Comparison of ENCODE assay signal across 9 cellular contexts in genomic region chr9:7536310-7536939, GRCh38.
DNase-seq lines count a peak whose midpoint lies in the region; ATAC-seq, FAIRE-seq and TF ChIP-seq lines count a peak whose summit lies in the region.
"Had no signal": no experiment of that assay in that cellular context is flagged by ENCODE, and none has a peak within 500 bp of the region (broad histone marks: within the 10 kb centered on the region; RNA-seq: fewer than 3 reads in every experiment).

No MANE protein-coding gene starts in this region.

- H3K4me2 ChIP-seq in PC-9, result no peak overlapping the region
- H3K4me2 ChIP-seq in HepG2 (ENCODE audit: low read depth, low read length), result no peak overlapping the region

- POLR2A ChIA-PET in PC-9 (lab: Charles Lee; ENCODE audit: unreplicated experiment), result no interaction called here
- POLR2A ChIA-PET in HepG2 (lab: Yijun Ruan, JAX), result no interaction called here

- H3K27me3 ChIP-seq in PC-9 (ENCODE audit: insufficient read depth, low read depth) (no peaks in the 10 kb centered on the region; the same call in 1 of the 2 replicates), HepG2 (ENCODE audit: control insufficient read depth in 1 of 2, insufficient read depth in 2 of 2, low read length in 2 of 2) (no peaks in the 10 kb centered on the region), thyroid gland (no peaks in the 10 kb centered on the region)

- H3K9me3 Mint-ChIP-seq in chondrocyte (ENCODE audit: low read depth), result no peaks in the 10 kb centered on the region
- H3K9me3 Mint-ChIP-seq: CD8-positive, alpha-beta T cell had no signal

- in situ Hi-C loops in HepG2 (cut with HindIII; ENCODE audit: extremely low pct_ligation_motif_present, low pct_unique_long_range_greater_than_20kb), result loop anchor here (25.0 kb wide), 1 partner anchor 624 kb away; no protein-coding TSS in a partner anchor

- H3K4me3 Mint-ChIP-seq in chondrocyte (ENCODE audit: unreplicated experiment), result no peak overlapping the region
- H3K4me3 Mint-ChIP-seq: CD8-positive, alpha-beta T cell had no signal

- WGBS in HepG2 (ENCODE audit: low lambda C conversion rate), result 0% methylated on average over 1 of the region's 4 CpGs
- WGBS in thyroid gland, 2 donors, result 35 to 44% methylated on average over 3 to 4 of the region's 4 CpGs

- TF ChIP-seq POLR2A in HepG2 (IDR thresholded peaks at IDR 0.05; ENCODE audit: insufficient read depth in 1 of 2, low read depth in 2 of 2, low read length in 2 of 2) (no peak), thyroid gland (IDR thresholded peaks at IDR 0.05) (no peak)

- H3K4me3 ChIP-seq in PC-9, result no peak overlapping the region
- no peak overlapping the region for H3K4me3 ChIP-seq in HepG2 (replicated peaks in 1 of 3; ENCODE audit: insufficient read depth in 1 of 3, low read depth in 2 of 3, low read length in 3 of 3)
- H3K4me3 ChIP-seq in thyroid gland (replicated peaks in 1 of 3), result no peak overlapping the region

- peak; percentile 74 for FAIRE-seq in HepG2 (lab: Jason Lieb, UNC)

- 0 out of 2 replicates have a peak, but pooled peaks have one; percentile 28 for TF ChIP-seq RAD21 in HepG2 (CRISPR knock-in tag; IDR thresholded peaks at IDR 0.05)

- H3K9ac ChIP-seq in HepG2 (ENCODE audit: insufficient read depth, low read depth, low read length), result no peak overlapping the region

- H3K79me2 ChIP-seq in PC-9 (ENCODE audit: low read depth) (no peaks in the 10 kb centered on the region), HepG2 (ENCODE audit: insufficient read depth, low read length) (no peaks in the 10 kb centered on the region)

- H3K4me1 ChIP-seq in PC-9 (replicated peaks; ENCODE audit: insufficient read depth), result no peaks in the 10 kb centered on the region
- H3K4me1 ChIP-seq in HepG2 (ENCODE audit: insufficient read depth, low read length), result no peaks in the 10 kb centered on the region
- no peaks in the 10 kb centered on the region for H3K4me1 ChIP-seq in thyroid gland

- DNase-seq in NCI-H2081 (lab: John Stamatoyannopoulos, UW), result peak; percentile 19 to 62
- no peak for DNase-seq in NCI-H2081 treated with DMSO at 0.1 percent for 48 hours (lab: John Stamatoyannopoulos, UW)
- DNase-seq in HK-2 (ENCODE audit: unreplicated experiment), result peak; percentile 1
- DNase-seq in PC-9, result peak in 1 of 2 experiments; percentile 1
- DNase-seq in chondrocyte (ENCODE audit: low spot score), result no peak
- DNase-seq in HepG2 (ENCODE audit: low spot score), result peak; percentile 45
- peak; percentile 62 to 68 for DNase-seq in thyroid gland

- peaks cover 8% of the 10 kb centered on the region for H3K27me3 Mint-ChIP-seq in chondrocyte (ENCODE audit: low read depth)

- H3K9me3 ChIP-seq in PC-9 (ENCODE audit: insufficient read depth, low read depth) (no peaks in the 10 kb centered on the region), HepG2 (ENCODE audit: low read length) (no peaks in the 10 kb centered on the region), thyroid gland (no peaks in the 10 kb centered on the region)

- H3K27ac Mint-ChIP-seq in chondrocyte (ENCODE audit: unreplicated experiment), result no peak overlapping the region
- H3K27ac Mint-ChIP-seq: CD8-positive, alpha-beta T cell had no signal

- peak; percentile 87 for ATAC-seq in GM21390 (IDR thresholded peaks at IDR 0.05; ENCODE audit: unreplicated experiment)
- ATAC-seq in HepG2, result peak; percentile 96
- ATAC-seq: CD8-positive, alpha-beta T cell had no signal

- H2AFZ ChIP-seq in PC-9 (no peak overlapping the region), HepG2 (ENCODE audit: low read length) (no peak overlapping the region)

- H3F3A ChIP-seq in PC-9 (ENCODE audit: insufficient read depth, low read depth), result no peaks in the 10 kb centered on the region

- no peaks in the 10 kb centered on the region for H3K36me3 Mint-ChIP-seq in chondrocyte (ENCODE audit: low read depth)
- H3K36me3 Mint-ChIP-seq: CD8-positive, alpha-beta T cell had no signal

- no peaks in the 10 kb centered on the region for H3K4me1 Mint-ChIP-seq in chondrocyte (ENCODE audit: low read depth)

- H3K9me2 ChIP-seq in PC-9 (ENCODE audit: insufficient read depth), result no peaks in the 10 kb centered on the region

- H3K36me3 ChIP-seq in PC-9 (ENCODE audit: low read depth) (no peaks in the 10 kb centered on the region), HepG2 (replicated peaks in 1 of 2; ENCODE audit: control insufficient read depth in 1 of 2, insufficient read depth in 2 of 2, low read length in 2 of 2) (no peaks in the 10 kb centered on the region), thyroid gland (no peaks in the 10 kb centered on the region)

- no peaks in the 10 kb centered on the region for H4K20me1 ChIP-seq in PC-9 (ENCODE audit: insufficient read depth)
- no peaks in the 10 kb centered on the region for H4K20me1 ChIP-seq in HepG2 (ENCODE audit: insufficient read depth, low read length)

- CTCF ChIA-PET in PC-9 (lab: Charles Lee), result no interaction called here
- CTCF ChIA-PET in HepG2 (lab: Yijun Ruan, JAX; ENCODE audit: low intra/inter-chr PET ratio, low total read pairs), result interaction anchor here (1.1 to 1.5 kb wide), 2 partner anchors 134 to 484 kb away, joined by 3 to 5 read pairs; no protein-coding TSS in a partner anchor

- intact Hi-C loops in PC-9 (cut with micrococcal nuclease; ENCODE audit: unreplicated experiment) (loop anchor here (5.0 kb wide), 2 partner anchors 484 to 709 kb away; no protein-coding TSS in a partner anchor), HepG2 (cut with micrococcal nuclease; ENCODE audit: unreplicated experiment) (loop anchor here (1.0 to 5.0 kb wide), 5 partner anchors 263 to 709 kb away; no protein-coding TSS in a partner anchor), thyroid gland (cut with DNase I) (loop anchor here (5.0 to 10.0 kb wide), 2 partner anchors 134 to 482 kb away; no protein-coding TSS in a partner anchor)

- no TSS peak for BruUV-seq in PC-9 (replicated peaks; lab: Mats Ljungman, UMichigan)
- BruUV-seq in HepG2 (replicated peaks; lab: Mats Ljungman, UMichigan), result no TSS peak

- TF ChIP-seq CTCF in PC-9 (conservative IDR thresholded peaks at IDR 0.05) (peak; percentile 52), chondrocyte (IDR thresholded peaks at IDR 0.05) (peak; percentile 82), HepG2 (CRISPR knock-in tag; IDR thresholded peaks at IDR 0.05) (peak; percentile 84), thyroid gland (IDR thresholded peaks at IDR 0.05) (peak in 5 of 6 experiments; percentile 30 to 77 (median 72))

- H3K27ac ChIP-seq in PC-9, result no peak overlapping the region
- no peak overlapping the region for H3K27ac ChIP-seq in HepG2 (ENCODE audit: extremely low read length, insufficient read depth, low read length)
- no peak overlapping the region for H3K27ac ChIP-seq in thyroid gland

- TF ChIP-seq EP300 in HepG2 (IDR thresholded peaks at IDR 0.05; ENCODE audit: low read depth in 2 of 2, low read length in 2 of 2), result no peak
- no peak for TF ChIP-seq EP300 in HepG2 (CRISPR knock-in tag; IDR thresholded peaks at IDR 0.05; ENCODE audit: borderline replicate concordance)

TF ChIP-seq in HepG2, 621 proteins besides CTCF, POLR2A, EP300 and RAD21:
- TF ChIP-seq HMGXB4 (CRISPR knock-in tag; IDR thresholded peaks at IDR 0.05; ENCODE audit: borderline replicate concordance in 1 of 2, low read depth in 1 of 2) (0 out of 4 replicates have a peak, but pooled peaks of 1 of the 2 experiments have one; percentile 27), ZSCAN20 (CRISPR knock-in tag; IDR thresholded peaks at IDR 0.05; ENCODE audit: borderline replicate concordance) (no peak), JUND (CRISPR knock-in tag; IDR thresholded peaks at IDR 0.05) (no peak), STAG1 (CRISPR knock-in tag; IDR thresholded peaks at IDR 0.05) (peak; percentile 73), ZFX (CRISPR knock-in tag; IDR thresholded peaks at IDR 0.05; ENCODE audit: low read depth) (0 out of 2 replicates have a peak, but pooled peaks have one; percentile 23), XRCC5 (optimal IDR thresholded peaks at IDR 0.05; ENCODE audit: low read length) (peak; percentile 28), SMC3 (IDR thresholded peaks at IDR 0.05; ENCODE audit: low read length) (peak; percentile 62; the same call in 1 of the 2 replicates), TEAD3 (CRISPR knock-in tag; optimal IDR thresholded peaks at IDR 0.05; ENCODE audit: borderline replicate concordance) (peak; percentile 40), ZNF329 (CRISPR knock-in tag; IDR thresholded peaks at IDR 0.05; ENCODE audit: low read depth) (no peak)
TF ChIP-seq in HepG2: peak in this region for 6.

Comparison
In these comparisons a context has a peak if more than half of its experiments do, and no peak if none do; other contexts are left out.
1. DNase-seq: peak in NCI-H2081 (2 of 2), HK-2 (single experiment), HepG2 (single experiment) and thyroid gland (2 of 2); none in NCI-H2081 treated with DMSO at 0.1 percent for 48 hours (single experiment) and chondrocyte (single experiment).
2. Peak in every context shown above with its lines, with median percentiles within 50 percentile points of each other: CTCF ChIP-seq.